Comparison of ENCODE assay signal across 8 cellular contexts in genomic region chr22:37316875-37317371, GRCh38. TPM values are rescaled to one million over a fixed set of nuclear protein-coding genes. Genes with fewer than 3 reads are reported as not detected.
DNase-seq lines count a peak whose midpoint lies in the region; ATAC-seq and TF ChIP-seq lines count a peak whose summit lies in the region.

No MANE protein-coding gene starts in this region.

- DNase-seq in CD4-positive, alpha-beta memory T cell, result peak; percentile 63 to 76 (median 69)
- DNase-seq in HEK293T (ENCODE audit: extremely low spot score) (peak; percentile 92), OCI-LY7 (ENCODE audit: low spot score) (peak; percentile 84), activated T-cell treated with anti-CD3 and anti-CD28 coated beads for 4 hours (peak; percentile 61), esophagus muscularis mucosa (ENCODE audit: extremely low spot score) (peak; percentile 94)
- peak; percentile 52 to 83 (median 66) for DNase-seq in naive thymus-derived CD8-positive, alpha-beta T cell
- DNase-seq in stimulated activated effector memory CD8-positive, alpha-beta T cell treated with anti-CD3 and anti-CD28 coated beads, Interleukin-12 subunit alpha, Interleukin-12 subunit beta, amount 100 ng/mL, for 72 hours (ENCODE audit: low spot score in 2 of 2), result peak; percentile 58 to 84

- intact Hi-C loops in CD4-positive, alpha-beta memory T cell (cut with micrococcal nuclease), result loop anchor here (1.0 kb wide), 5 partner anchors 50 to 250 kb away; no protein-coding TSS in a partner anchor
- intact Hi-C loops in OCI-LY7 (cut with micrococcal nuclease; ENCODE audit: unreplicated experiment) (loop anchor here (1.0 to 2.0 kb wide), 3 partner anchors 112 to 250 kb away; no protein-coding TSS in a partner anchor), esophagus muscularis mucosa (cut with DNase I) (loop anchor here (10.0 kb wide), 2 partner anchors 138 to 248 kb away; partner anchors contain the start of gene CDC42EP1)

- H3K4me3 Mint-ChIP-seq in CD4-positive, alpha-beta memory T cell, result no peak overlapping the region
- peak overlapping the region in 1 of 10 donors; percentile 34 for H3K4me3 Mint-ChIP-seq in naive thymus-derived CD8-positive, alpha-beta T cell
- no peak overlapping the region for H3K4me3 Mint-ChIP-seq in stimulated activated effector memory CD8-positive, alpha-beta T cell treated with anti-CD3 and anti-CD28 coated beads, Interleukin-12 subunit alpha, Interleukin-12 subunit beta, amount 100 ng/mL, for 72 hours

- H3K27ac Mint-ChIP-seq in CD4-positive, alpha-beta memory T cell, result peak overlapping the region in 3 of 7 donors; percentile 8 to 48 (median 12)
- peak overlapping the region in 4 of 10 donors; percentile 34 to 73 (median 52) for H3K27ac Mint-ChIP-seq in naive thymus-derived CD8-positive, alpha-beta T cell
- peak overlapping the region; percentile 79 for H3K27ac Mint-ChIP-seq in stimulated activated effector memory CD8-positive, alpha-beta T cell treated with anti-CD3 and anti-CD28 coated beads, Interleukin-12 subunit alpha, Interleukin-12 subunit beta, amount 100 ng/mL, for 72 hours

- no peaks in the 10 kb centered on the region for H4K20me1 ChIP-seq in OCI-LY7 (ENCODE audit: insufficient read depth, low read length)

- H3K9me3 ChIP-seq in CD4-positive, alpha-beta memory T cell (ENCODE audit: control insufficient read depth in 1 of 2, low read length in 2 of 2), result no peaks in the 10 kb centered on the region
- no peaks in the 10 kb centered on the region for H3K9me3 ChIP-seq in OCI-LY7 (ENCODE audit: low read length)
- H3K9me3 ChIP-seq in esophagus muscularis mucosa, result no peaks in the 10 kb centered on the region

- BruUV-seq in OCI-LY7 (replicated peaks; lab: Mats Ljungman, UMichigan), result no TSS peak

- CTCF ChIA-PET in CD4-positive, alpha-beta memory T cell (lab: Charles Lee; ENCODE audit: partially characterized antibody), result interaction anchor here (0.7 to 6.1 kb wide), 35 partner anchors 7 to 276 kb away, joined by 3 to 44 read pairs (median 5); partner anchors contain the start of gene CYTH4
- CTCF ChIA-PET in HEK293T (lab: Yijun Ruan, JAX) (interaction anchor here (0.5 to 5.2 kb wide), 8 partner anchors 11 to 140 kb away, joined by 3 to 46 read pairs (median 4); no protein-coding TSS in a partner anchor), OCI-LY7 (lab: Charles Lee; ENCODE audit: unreplicated experiment) (interaction anchor here (0.6 to 1.3 kb wide), 3 partner anchors 113 to 204 kb away, joined by 3 to 5 read pairs (median 4); no protein-coding TSS in a partner anchor)

- H3K27me3 ChIP-seq in CD4-positive, alpha-beta memory T cell (ENCODE audit: insufficient read depth, low read length), result no peaks in the 10 kb centered on the region
- H3K27me3 ChIP-seq in esophagus muscularis mucosa, result peaks cover 0 to 85% (median 0%) of the 10 kb centered on the region in 4 donors

- H3K27me3 Mint-ChIP-seq in CD4-positive, alpha-beta memory T cell, result peaks cover 0 to 2% of the 10 kb centered on the region in 2 donors
- peaks cover 0 to 2% (median 0%) of the 10 kb centered on the region in 5 donors for H3K27me3 Mint-ChIP-seq in naive thymus-derived CD8-positive, alpha-beta T cell

- POLR2A ChIA-PET in CD4-positive, alpha-beta memory T cell (lab: Charles Lee; ENCODE audit: partially characterized antibody), result interaction anchor here (0.8 to 9.8 kb wide), 13 partner anchors 8 to 251 kb away, joined by 3 to 147 read pairs (median 4); partner anchors contain the start of genes CYTH4, MFNG and RAC2
- POLR2A ChIA-PET in HEK293T (lab: Yijun Ruan, JAX) (no interaction called here), OCI-LY7 (lab: Charles Lee) (interaction anchor here (1.0 kb wide), 1 partner anchor 132 kb away, joined by 3 read pairs; no protein-coding TSS in a partner anchor)
- POLR2A ChIA-PET in naive thymus-derived CD8-positive, alpha-beta T cell (lab: Charles Lee), result interaction anchor here (0.9 to 9.6 kb wide), 10 partner anchors 11 to 291 kb away, joined by 3 to 141 read pairs (median 4); partner anchors contain the start of genes CYTH4, ELFN2 and GGA1

- TF ChIP-seq EP300 in esophagus muscularis mucosa (IDR thresholded peaks at IDR 0.05), result no peak

- no CpG with 5 or more reads among the region's 11 CpGs for WGBS in esophagus muscularis mucosa

- peak; percentile 92 for TF ChIP-seq CTCF in OCI-LY7 (conservative IDR thresholded peaks at IDR 0.05; ENCODE audit: low read length)
- peak; percentile 67 to 78 (median 72) for TF ChIP-seq CTCF in esophagus muscularis mucosa (IDR thresholded peaks at IDR 0.05)

- H3K4me2 ChIP-seq in OCI-LY7 (ENCODE audit: low read length), result no peak overlapping the region

- peaks cover 32% of the 10 kb centered on the region for H3K4me1 ChIP-seq in CD4-positive, alpha-beta memory T cell (ENCODE audit: insufficient read depth, low read length)
- H3K4me1 ChIP-seq in OCI-LY7 (ENCODE audit: insufficient read depth, low read length, poor library complexity, severe bottlenecking), result peaks cover 10% of the 10 kb centered on the region
- peaks cover 0 to 9% (median 1%) of the 10 kb centered on the region in 4 donors for H3K4me1 ChIP-seq in esophagus muscularis mucosa

- no peak overlapping the region for H2AFZ ChIP-seq in OCI-LY7 (ENCODE audit: low read length)

- H3K9me3 Mint-ChIP-seq in CD4-positive, alpha-beta memory T cell, result no peaks in the 10 kb centered on the region
- no peaks in the 10 kb centered on the region for H3K9me3 Mint-ChIP-seq in naive thymus-derived CD8-positive, alpha-beta T cell
- H3K9me3 Mint-ChIP-seq in stimulated activated effector memory CD8-positive, alpha-beta T cell treated with anti-CD3 and anti-CD28 coated beads, Interleukin-12 subunit alpha, Interleukin-12 subunit beta, amount 100 ng/mL, for 72 hours, result no peaks in the 10 kb centered on the region

- no peak for TF ChIP-seq POLR2A in esophagus muscularis mucosa (IDR thresholded peaks at IDR 0.05; ENCODE audit: low read depth)

- H3K4me1 Mint-ChIP-seq in CD4-positive, alpha-beta memory T cell, result peaks cover 15 to 47% (median 31%) of the 10 kb centered on the region in 4 donors
- H3K4me1 Mint-ChIP-seq in naive thymus-derived CD8-positive, alpha-beta T cell, result peaks cover 20 to 60% (median 51%) of the 10 kb centered on the region in 4 donors
- H3K4me1 Mint-ChIP-seq in stimulated activated effector memory CD8-positive, alpha-beta T cell treated with anti-CD3 and anti-CD28 coated beads, Interleukin-12 subunit alpha, Interleukin-12 subunit beta, amount 100 ng/mL, for 72 hours, result peaks cover 67% of the 10 kb centered on the region

- H3K36me3 ChIP-seq in CD4-positive, alpha-beta memory T cell (ENCODE audit: insufficient read depth, low read length), result peaks cover 17% of the 10 kb centered on the region
- H3K36me3 ChIP-seq in OCI-LY7 (ENCODE audit: insufficient read depth, low read length), result no peaks in the 10 kb centered on the region
- no peaks in the 10 kb centered on the region for H3K36me3 ChIP-seq in esophagus muscularis mucosa

- ATAC-seq in naive thymus-derived CD8-positive, alpha-beta T cell, result peak; percentile 66 to 74
- peak; percentile 77 for ATAC-seq in stimulated activated effector memory CD8-positive, alpha-beta T cell treated with anti-CD3 and anti-CD28 coated beads, Interleukin-12 subunit alpha, Interleukin-12 subunit beta, amount 100 ng/mL, for 72 hours
- no peak for ATAC-seq in GM19023 (IDR thresholded peaks at IDR 0.05; ENCODE audit: unreplicated experiment)

- H3K36me3 Mint-ChIP-seq in CD4-positive, alpha-beta memory T cell, result peaks cover 3 to 12% of the 10 kb centered on the region in 2 donors
- H3K36me3 Mint-ChIP-seq in naive thymus-derived CD8-positive, alpha-beta T cell, result peaks cover 0 to 15% (median 0%) of the 10 kb centered on the region in 3 donors
- peaks cover 80% of the 10 kb centered on the region for H3K36me3 Mint-ChIP-seq in stimulated activated effector memory CD8-positive, alpha-beta T cell treated with anti-CD3 and anti-CD28 coated beads, Interleukin-12 subunit alpha, Interleukin-12 subunit beta, amount 100 ng/mL, for 72 hours

- no peaks in the 10 kb centered on the region for H3K9me2 ChIP-seq in OCI-LY7 (ENCODE audit: insufficient read depth, low read length)

- H3K4me3 ChIP-seq in CD4-positive, alpha-beta memory T cell (ENCODE audit: low read length in 2 of 2), result no peak overlapping the region
- H3K4me3 ChIP-seq in OCI-LY7 (ENCODE audit: low read depth, low read length, poor library complexity, severe bottlenecking) (no peak overlapping the region), esophagus muscularis mucosa (no peak overlapping the region)

- H3K27ac ChIP-seq in CD4-positive, alpha-beta memory T cell (ENCODE audit: low read depth, low read length), result no peak overlapping the region
- no peak overlapping the region for H3K27ac ChIP-seq in OCI-LY7 (ENCODE audit: low read depth, low read length, poor library complexity, severe bottlenecking)
- no peak overlapping the region for H3K27ac ChIP-seq in esophagus muscularis mucosa (replicated peaks in 1 of 4)

- H3K79me2 ChIP-seq in OCI-LY7 (ENCODE audit: insufficient read depth, low read depth, low read length), result no peaks in the 10 kb centered on the region

TF ChIP-seq in HEK293T, 16 proteins besides CTCF, POLR2A, EP300 and RAD21 (continues in another document):
- no peak for TF ChIP-seq ARNT (IDR thresholded peaks at IDR 0.05)
- no peak for TF ChIP-seq FOXK2 (IDR thresholded peaks at IDR 0.05)
- TF ChIP-seq TARDBP (IDR thresholded peaks at IDR 0.05), result no peak
- no peak for TF ChIP-seq FOXA1 (IDR thresholded peaks at IDR 0.05)
- no peak for TF ChIP-seq BHLHE40 (IDR thresholded peaks at IDR 0.05; ENCODE audit: borderline replicate concordance)
- TF ChIP-seq NFRKB (IDR thresholded peaks at IDR 0.05), result no peak
- TF ChIP-seq SUZ12 (IDR thresholded peaks at IDR 0.05), result no peak
- TF ChIP-seq CTBP1 (IDR thresholded peaks at IDR 0.05; ENCODE audit: borderline replicate concordance), result no peak
- no peak for TF ChIP-seq FOXM1 (IDR thresholded peaks at IDR 0.05; ENCODE audit: borderline replicate concordance)
- no peak for TF ChIP-seq ELF4 (IDR thresholded peaks at IDR 0.05)
- TF ChIP-seq HDGF (IDR thresholded peaks at IDR 0.05; ENCODE audit: borderline replicate concordance), result no peak

RNA-seq across cellular contexts. Expression of gene CYTH4, which starts 34.6 kb away (rescaled TPM):
- 100 to 1,000 TPM; 169 to 177 TPM for total RNA-seq in CD4-positive, alpha-beta memory T cell
- polyA plus RNA-seq in CD4-positive, alpha-beta memory T cell, result 10 to 100 TPM; 39.4 to 57.0 TPM
- total RNA-seq in OCI-LY7 (2014; rRNA removed; shearing (Covaris generic)), result 20.6 and 35.0 TPM in 2 replicates
- 24.8 and 28.1 TPM in 2 replicates for total RNA-seq in OCI-LY7 (2022)
- total RNA-seq in esophagus muscularis mucosa, result 10 to 100 TPM in 2 of 4 donors, 1 to 10 TPM in 2; 5.1 to 27.3 (median 9.4) TPM
- 100 to 1,000 TPM; 177 to 193 TPM for total RNA-seq in naive thymus-derived CD8-positive, alpha-beta T cell
- polyA plus RNA-seq in naive thymus-derived CD8-positive, alpha-beta T cell, result 10 to 100 TPM; 48.9 to 60.8 (median 54.6) TPM

Comparison
In these comparisons a context has a peak if more than half of its experiments do, and no peak if none do; other contexts are left out.
1. RNA of gene CYTH4, which starts 34.6 kb away (total RNA-seq): 177 to 193 TPM in naive thymus-derived CD8-positive, alpha-beta T cell and 169 to 177 TPM in CD4-positive, alpha-beta memory T cell; 20.6 to 35.0 TPM in OCI-LY7 and 5.1 to 27.3 TPM in esophagus muscularis mucosa; every median in the first group is over 4 times any median in the second.
2. Peak in every context shown above with its lines, with median percentiles within 50 percentile points of each other: DNase-seq.